In the genomic region with DNA sequence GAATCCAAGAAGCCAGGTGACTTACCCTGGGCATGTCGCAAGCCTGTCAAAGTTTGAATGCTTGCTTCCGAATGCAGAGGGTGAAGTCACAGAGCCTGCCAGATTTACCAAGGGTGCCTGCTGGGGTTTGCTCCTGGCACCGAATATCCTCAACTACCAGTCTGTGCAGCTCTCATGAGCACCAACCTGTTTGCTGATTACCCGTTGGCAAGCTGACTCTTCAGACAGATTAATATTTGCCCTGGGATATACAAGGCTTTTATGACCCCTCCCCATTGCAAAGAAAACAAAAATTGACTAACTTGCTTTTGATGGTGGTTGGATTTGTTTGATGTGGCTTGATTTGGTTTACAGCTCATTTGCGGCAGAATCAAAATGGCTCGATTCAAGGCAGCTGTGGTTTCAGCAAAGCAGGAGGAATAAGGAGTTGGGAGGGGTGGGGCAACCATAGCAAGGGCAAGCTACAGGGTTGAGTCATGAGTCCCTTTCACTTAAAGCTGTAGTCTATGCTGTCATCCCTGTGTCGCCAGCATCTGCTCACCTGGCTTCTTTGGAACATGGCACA, we compare ENCODE assay signal across 9 cellular contexts.
A peak's percentile ranks its signal among the peaks of the same experiment; 100 is the strongest.
DNase-seq lines count a peak whose midpoint lies in the region; ATAC-seq, FAIRE-seq and TF ChIP-seq lines count a peak whose summit lies in the region.
"Had no signal": no experiment of that assay in that cellular context is flagged by ENCODE, and none has a peak within 500 bp of the region (broad histone marks: within the 10 kb centered on the region; RNA-seq: fewer than 3 reads in every experiment).

No MANE protein-coding gene starts in this region.

- intact Hi-C loops in Right ventricle myocardium superior (cut with DNase I) = no loop called here

- H3K36me3 ChIP-seq in keratinocyte (ENCODE audit: control insufficient read depth in 2 of 2, extremely low read depth in 1 of 2, insufficient read depth in 2 of 2, low read length in 2 of 2) = no peaks in the 10 kb centered on the region

- no peak overlapping the region for H3K9ac ChIP-seq in keratinocyte (ENCODE audit: control insufficient read depth, extremely low read depth, insufficient read depth, low read length)

- DNase-seq in SIG-M5 treated with dmso at 0.1 percent for 504 hours (lab: John Stamatoyannopoulos, UW; ENCODE audit: unreplicated experiment) = peak; percentile 7
- DNase-seq in SIG-M5 (lab: John Stamatoyannopoulos, UW) = no peak
- DNase-seq in activated T-cell treated with anti-CD3 and anti-CD28 coated beads for 4 hours = peak; percentile 11
- peak; percentile 30 for DNase-seq in keratinocyte (ENCODE audit: low read depth, low spot score)
- peak; percentile 33 for DNase-seq in stromal cell of bone marrow (ENCODE audit: low read depth)
- no peak for DNase-seq in NCI-H2081 (lab: John Stamatoyannopoulos, UW)
- no peak for DNase-seq in NCI-H2171 (lab: John Stamatoyannopoulos, UW)
- DNase-seq in Right ventricle myocardium superior = no peak

- no peak for TF ChIP-seq CTCF in keratinocyte (optimal IDR thresholded peaks at IDR 0.05 in 1 of 3, IDR thresholded peaks at IDR 0.05 in 1 of 3, conservative IDR thresholded peaks at IDR 0.05 in 1 of 3; ENCODE audit: extremely low read depth in 1 of 3, insufficient read depth in 2 of 3, low read length in 3 of 3)

- H3K4me2 ChIP-seq in keratinocyte (ENCODE audit: control insufficient read depth, extremely low read depth, insufficient read depth, low read depth, low read length) = peak overlapping the region; percentile 12

- ATAC-seq in Right ventricle myocardium superior (ENCODE audit: poor library complexity) = no peak

- H3K9me1 ChIP-seq in keratinocyte (ENCODE audit: control insufficient read depth, extremely low read depth, insufficient read depth, low read length) = no peaks in the 10 kb centered on the region

- no peak overlapping the region for H2AFZ ChIP-seq in keratinocyte (ENCODE audit: control insufficient read depth, low read length)

- no peaks in the 10 kb centered on the region for H4K20me1 ChIP-seq in keratinocyte (ENCODE audit: control insufficient read depth, extremely low read depth, insufficient read depth, low read length)

- H3K9me3 ChIP-seq in keratinocyte (ENCODE audit: control insufficient read depth, low read depth, low read length) = no peaks in the 10 kb centered on the region

- no peaks in the 10 kb centered on the region for H3K27me3 ChIP-seq in keratinocyte (ENCODE audit: control insufficient read depth, extremely low read depth, insufficient read depth, low read length)

- H3K4me3 ChIP-seq in keratinocyte (ENCODE audit: control insufficient read depth in 2 of 3, extremely low read depth in 1 of 3, insufficient read depth in 2 of 3, low read depth in 1 of 3, low read length in 3 of 3) = no peak overlapping the region

- FAIRE-seq in keratinocyte (lab: Jason Lieb, UNC) = no peak
- FAIRE-seq: A204.1 had no signal

- dilution Hi-C loops in keratinocyte (cut with MboI; ENCODE audit: extremely low pct_ligation_motif_present, low sequenced_read_pairs) = no loop called here

- H3K27ac ChIP-seq in keratinocyte (ENCODE audit: control insufficient read depth, insufficient read depth, low read length) = no peak overlapping the region

- H3K4me1 ChIP-seq in keratinocyte (ENCODE audit: control insufficient read depth, extremely low read depth, insufficient read depth, low read length) = peaks cover 14% of the 10 kb centered on the region

- no peaks in the 10 kb centered on the region for H3K79me2 ChIP-seq in keratinocyte (ENCODE audit: control insufficient read depth, insufficient read depth, low read length)

Comparison
In these comparisons a context has a peak if more than half of its experiments do, and no peak if none do; other contexts are left out.
1. DNase-seq: peak in SIG-M5 treated with dmso at 0.1 percent for 504 hours (single experiment), activated T-cell treated with anti-CD3 and anti-CD28 coated beads for 4 hours (single experiment), keratinocyte (single experiment) and stromal cell of bone marrow (single experiment); none in SIG-M5 (single experiment), NCI-H2081 (0 of 2), NCI-H2171 (single experiment) and Right ventricle myocardium superior (single experiment).